1 cellular context compared by ENCODE assay signal in genomic region chr13:41059466-41059865, GRCh38.
TF ChIP-seq lines count a peak whose summit lies in the region.

No MANE protein-coding gene starts in this region.

TF ChIP-seq in GM12878, 131 proteins besides CTCF, POLR2A, EP300 and RAD21:
- TF ChIP-seq EZH2 (IDR thresholded peaks at IDR 0.05; ENCODE audit: borderline replicate concordance, control insufficient read depth, low read depth, low read length): no peak
- no peak for TF ChIP-seq CHD4 (IDR thresholded peaks at IDR 0.05)
- TF ChIP-seq NR2C1 (IDR thresholded peaks at IDR 0.05): no peak
- TF ChIP-seq SMARCA5 (IDR thresholded peaks at IDR 0.05): no peak
- no peak for TF ChIP-seq TARDBP (IDR thresholded peaks at IDR 0.05; ENCODE audit: borderline replicate concordance)
- no peak for TF ChIP-seq MEF2B (IDR thresholded peaks at IDR 0.05; ENCODE audit: partially characterized antibody, poor library complexity, severe bottlenecking)
- TF ChIP-seq HSF1 (IDR thresholded peaks at IDR 0.05; ENCODE audit: low read depth, low read length): no peak
- no peak for TF ChIP-seq SUZ12 (IDR thresholded peaks at IDR 0.05; ENCODE audit: unreplicated experiment)
- no peak for TF ChIP-seq STAT1 (conservative IDR thresholded peaks at IDR 0.05)
- no peak for TF ChIP-seq NRF1 (conservative IDR thresholded peaks at IDR 0.05; ENCODE audit: low read depth, low read length)
- TF ChIP-seq MYB (IDR thresholded peaks at IDR 0.05; ENCODE audit: borderline replicate concordance, low read depth, low read length): no peak
- TF ChIP-seq ZNF207 (IDR thresholded peaks at IDR 0.05; ENCODE audit: borderline replicate concordance): no peak
- no peak for TF ChIP-seq EED (IDR thresholded peaks at IDR 0.05; ENCODE audit: low read depth)
- no peak for TF ChIP-seq RUNX3 (IDR thresholded peaks at IDR 0.05; ENCODE audit: low read length)
- TF ChIP-seq RB1 (IDR thresholded peaks at IDR 0.05; ENCODE audit: borderline replicate concordance): no peak
